Comparison of ENCODE assay signal across 1 cellular context in the genomic region with DNA sequence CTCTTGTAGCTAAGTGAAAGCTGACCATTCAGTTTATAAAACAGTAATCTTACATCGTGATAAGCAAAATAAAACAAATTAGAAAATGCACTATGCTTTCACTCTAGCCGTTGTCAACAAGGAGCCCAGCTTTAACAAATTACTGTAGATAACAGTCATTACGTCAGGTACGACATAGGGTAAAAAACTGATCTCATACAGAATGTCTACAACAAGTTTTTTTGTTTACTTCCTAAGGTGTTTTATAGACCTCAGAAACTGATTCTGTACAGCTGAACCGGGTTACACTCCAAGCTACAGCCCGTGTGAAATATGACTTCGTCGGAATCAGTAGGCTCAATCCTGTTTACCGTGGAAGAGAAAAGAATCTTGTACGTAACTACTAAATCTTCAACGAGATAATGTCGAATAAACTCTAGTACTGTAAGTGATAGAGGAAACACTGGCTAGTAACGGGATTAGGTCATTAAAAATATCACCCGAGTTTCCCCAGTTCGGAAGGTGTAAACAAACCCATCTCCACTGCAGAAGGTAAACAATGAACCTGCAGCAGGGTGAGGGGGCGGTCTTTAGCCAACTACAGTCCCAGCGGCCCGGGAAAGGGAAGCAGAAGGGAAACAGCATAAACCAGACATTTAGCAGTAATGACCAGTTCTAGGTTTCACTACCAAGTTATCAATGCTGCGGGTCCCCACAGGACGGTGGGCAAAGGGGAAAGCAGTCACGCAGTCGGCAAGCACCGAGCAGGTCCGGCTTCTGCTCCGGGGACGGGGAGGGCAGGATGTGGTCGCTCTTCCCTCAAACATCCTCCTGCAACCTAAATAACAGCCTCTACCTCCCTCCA.
A peak's percentile ranks its signal among the peaks of the same experiment; 100 is the strongest.
TF ChIP-seq lines count a peak whose summit lies in the region.

No MANE protein-coding gene starts in this region.

TF ChIP-seq in HepG2, 621 proteins besides CTCF, POLR2A, EP300 and RAD21 (continued from another document):
- TF ChIP-seq, protein P1, sequence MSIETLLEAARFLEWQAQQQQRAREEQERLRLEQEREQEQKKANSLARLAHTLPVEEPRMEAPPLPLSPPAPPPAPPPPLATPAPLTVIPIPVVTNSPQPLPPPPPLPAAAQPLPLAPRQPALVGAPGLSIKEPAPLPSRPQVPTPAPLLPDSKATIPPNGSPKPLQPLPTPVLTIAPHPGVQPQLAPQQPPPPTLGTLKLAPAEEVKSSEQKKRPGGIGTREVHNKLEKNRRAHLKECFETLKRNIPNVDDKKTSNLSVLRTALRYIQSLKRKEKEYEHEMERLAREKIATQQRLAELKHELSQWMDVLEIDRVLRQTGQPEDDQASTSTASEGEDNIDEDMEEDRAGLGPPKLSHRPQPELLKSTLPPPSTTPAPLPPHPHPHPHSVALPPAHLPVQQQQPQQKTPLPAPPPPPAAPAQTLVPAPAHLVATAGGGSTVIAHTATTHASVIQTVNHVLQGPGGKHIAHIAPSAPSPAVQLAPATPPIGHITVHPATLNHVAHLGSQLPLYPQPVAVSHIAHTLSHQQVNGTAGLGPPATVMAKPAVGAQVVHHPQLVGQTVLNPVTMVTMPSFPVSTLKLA (IDR thresholded peaks at IDR 0.05) = 0 out of 2 replicates have a peak, but pooled peaks have one; percentile 25
- TF ChIP-seq NONO (IDR thresholded peaks at IDR 0.05) = no peak
- no peak for TF ChIP-seq NONO (CRISPR knock-in tag; conservative IDR thresholded peaks at IDR 0.05)
- no peak for TF ChIP-seq PCBP2 (optimal IDR thresholded peaks at IDR 0.05; ENCODE audit: low read depth, low read length, poor library complexity, severe bottlenecking)
- peak; percentile 60 for TF ChIP-seq RBM22 (optimal IDR thresholded peaks at IDR 0.05; ENCODE audit: low read length)
- 0 out of 2 replicates have a peak, but pooled peaks have one; percentile 31 for TF ChIP-seq ZNF792 (CRISPR knock-in tag; IDR thresholded peaks at IDR 0.05)
- TF ChIP-seq NCOA2 (CRISPR knock-in tag; IDR thresholded peaks at IDR 0.05) = no peak
- TF ChIP-seq MTF1 (CRISPR knock-in tag; IDR thresholded peaks at IDR 0.05) = no peak
- TF ChIP-seq ZNF251 (CRISPR knock-in tag; IDR thresholded peaks at IDR 0.05) = 0 out of 2 replicates have a peak, but pooled peaks have one; percentile 40
- TF ChIP-seq MED1 (CRISPR knock-in tag; IDR thresholded peaks at IDR 0.05) = peak; percentile 20; the same call in 1 of the 2 replicates
- 0 out of 2 replicates have a peak, but pooled peaks have one; percentile 30 for TF ChIP-seq ZMYM3 (CRISPR knock-in tag; IDR thresholded peaks at IDR 0.05)
- peak; percentile 53; the same call in 1 of the 2 replicates for TF ChIP-seq DPF2 (CRISPR knock-in tag; IDR thresholded peaks at IDR 0.05; ENCODE audit: borderline replicate concordance, low read depth)
- TF ChIP-seq SAP130 (CRISPR knock-in tag; IDR thresholded peaks at IDR 0.05; ENCODE audit: low read depth) = peak; percentile 83
- TF ChIP-seq CREB1 (IDR thresholded peaks at IDR 0.05) = no peak
- TF ChIP-seq CREB1 (CRISPR knock-in tag; IDR thresholded peaks at IDR 0.05) = 0 out of 2 replicates have a peak, but pooled peaks have one; percentile 35
- TF ChIP-seq GFI1 (CRISPR knock-in tag; IDR thresholded peaks at IDR 0.05; ENCODE audit: borderline replicate concordance) = 0 out of 2 replicates have a peak, but pooled peaks have one; percentile 41
- TF ChIP-seq ZNF292 (CRISPR knock-in tag; IDR thresholded peaks at IDR 0.05; ENCODE audit: borderline replicate concordance, low read depth) = peak; percentile 83; the same call in 1 of the 2 replicates
- no peak for TF ChIP-seq ZNF10 (CRISPR knock-in tag; IDR thresholded peaks at IDR 0.05; ENCODE audit: borderline replicate concordance, low read depth)
- TF ChIP-seq TSC22D2 (CRISPR knock-in tag; IDR thresholded peaks at IDR 0.05; ENCODE audit: borderline replicate concordance) = peak; percentile 40; the same call in 1 of the 2 replicates
- peak; percentile 29; the same call in 1 of the 2 replicates for TF ChIP-seq ZNF639 (CRISPR knock-in tag; conservative IDR thresholded peaks at IDR 0.05)
- TF ChIP-seq TAF1 (CRISPR knock-in tag; IDR thresholded peaks at IDR 0.05) = peak; percentile 9; the same call in 1 of the 2 replicates
